In genomic region chr10:38741226-38741625, GRCh38 we compare ENCODE assay signal across 23 cellular contexts.
"Had no signal": no experiment of that assay in that cellular context is flagged by ENCODE, and none has a peak within 500 bp of the region (broad histone marks: within the 10 kb centered on the region; RNA-seq: fewer than 3 reads in every experiment).

No MANE protein-coding gene starts in this region.

- H3K27ac ChIP-seq: colonic mucosa, coronary artery, dorsolateral prefrontal cortex, epithelial cell of prostate, esophagus muscularis mucosa, esophagus squamous epithelium, foreskin keratinocyte, gastrocnemius medialis, gastroesophageal sphincter, heart left ventricle, heart right ventricle had no signal

- H3K4me3 ChIP-seq: colonic mucosa, coronary artery, dorsolateral prefrontal cortex, esophagus muscularis mucosa, esophagus squamous epithelium, gastrocnemius medialis, gastroesophageal sphincter, heart left ventricle, heart right ventricle had no signal

- H3K27me3 ChIP-seq: colonic mucosa, dorsolateral prefrontal cortex, esophagus muscularis mucosa, esophagus squamous epithelium, foreskin keratinocyte, gastrocnemius medialis, gastroesophageal sphincter, heart left ventricle, heart right ventricle had no signal

- H3K9me3 ChIP-seq: colonic mucosa, esophagus muscularis mucosa, gastrocnemius medialis had no signal

- H3K36me3 ChIP-seq: colonic mucosa, esophagus muscularis mucosa, esophagus squamous epithelium, gastrocnemius medialis, gastroesophageal sphincter, heart left ventricle, heart right ventricle had no signal

- DNase-seq: colonic mucosa; cortex of kidney; dermis blood vessel endothelial cell; dorsolateral prefrontal cortex; effector CD4-positive, alpha-beta T cell; effector CD8-positive, alpha-beta T cell; effector memory CD4-positive, alpha-beta T cell; effector memory CD8-positive, alpha-beta T cell; endodermal cell; erythroblast; esophagus squamous epithelium; foreskin fibroblast; foreskin keratinocyte; foreskin melanocyte; gastrocnemius medialis; glutamatergic neuron; head of caudate nucleus; heart left ventricle; heart right ventricle had no signal

- H3K4me1 ChIP-seq: colonic mucosa, esophagus muscularis mucosa, esophagus squamous epithelium, foreskin keratinocyte, gastrocnemius medialis, gastroesophageal sphincter, heart left ventricle, heart right ventricle had no signal
